ENCODE assay signal across 8 cellular contexts in the genomic region with DNA sequence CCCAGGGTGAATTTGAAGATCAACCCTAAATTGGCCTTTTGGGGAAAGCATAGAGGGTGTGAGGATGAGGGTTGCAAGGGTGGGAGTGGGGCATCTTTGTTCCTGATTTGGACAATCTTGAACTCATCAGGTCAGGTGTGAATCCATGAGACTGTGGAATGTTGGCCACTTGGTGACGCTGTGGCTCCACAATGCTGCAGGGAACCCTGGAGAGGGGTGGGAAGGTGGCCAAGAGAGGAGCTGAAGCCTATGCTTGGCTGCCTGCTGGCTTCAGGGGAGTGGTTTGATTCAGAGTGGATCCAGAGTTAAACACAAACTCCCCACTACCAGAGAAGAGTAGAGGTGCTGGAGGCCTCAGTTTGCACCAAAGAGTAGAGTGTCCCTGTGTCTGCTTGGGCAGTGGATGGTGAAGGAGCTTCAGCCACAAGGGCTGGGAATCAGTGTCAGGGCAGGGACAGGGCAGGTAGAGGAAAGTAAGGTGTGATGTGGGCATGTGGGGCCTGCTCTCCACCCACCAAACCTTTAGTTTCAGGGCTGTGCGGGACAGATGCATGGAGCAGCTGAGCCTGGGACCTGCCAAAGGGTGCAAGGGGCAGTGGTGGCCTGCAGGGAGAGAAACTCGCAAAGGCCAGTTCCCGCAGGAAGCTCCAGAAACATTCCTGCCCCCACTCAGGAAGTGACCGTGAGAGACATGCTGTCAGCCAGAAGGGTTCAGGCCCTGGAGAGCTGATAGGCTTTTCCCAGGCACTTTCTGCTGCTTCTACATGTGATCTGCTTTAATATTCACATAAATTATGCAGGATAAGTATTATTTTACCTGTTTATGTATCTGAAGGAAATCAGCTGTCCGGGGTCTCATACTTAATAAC.
DNase-seq lines count a peak whose midpoint lies in the region; ATAC-seq and TF ChIP-seq lines count a peak whose summit lies in the region.

No MANE protein-coding gene starts in this region.

- no peaks in the 10 kb centered on the region for H3K27me3 ChIP-seq in endodermal cell (ENCODE audit: control insufficient read depth, insufficient read depth, low read length, poor library complexity, severe bottlenecking)

- H3K36me3 Mint-ChIP-seq in endodermal cell (ENCODE audit: low read depth) = no peaks in the 10 kb centered on the region
- H3K36me3 Mint-ChIP-seq in Calu3 (ENCODE audit: insufficient read depth, unreplicated experiment) = no peaks in the 10 kb centered on the region

- intact Hi-C loops in Calu3 (cut with micrococcal nuclease; ENCODE audit: unreplicated experiment) = no loop called here

- no peaks in the 10 kb centered on the region for H3K36me3 ChIP-seq in endodermal cell (ENCODE audit: control insufficient read depth, insufficient read depth, low read length)

- peak; percentile 48 for ATAC-seq in stimulated activated naive CD8-positive, alpha-beta T cell treated with anti-CD3 and anti-CD28 coated beads, Interleukin-15, amount 100 ng/mL, for 72 hours
- no peak for ATAC-seq in GM21576 (IDR thresholded peaks at IDR 0.05; ENCODE audit: unreplicated experiment)
- ATAC-seq in HG03095 (IDR thresholded peaks at IDR 0.05; ENCODE audit: unreplicated experiment) = no peak

- TF ChIP-seq CTCF in endodermal cell (conservative IDR thresholded peaks at IDR 0.05) (peak; percentile 86), Calu3 (IDR thresholded peaks at IDR 0.05; ENCODE audit: unreplicated experiment) (no peak)

- H3K27ac Mint-ChIP-seq in endodermal cell (peak overlapping the region; percentile 74), Calu3 (ENCODE audit: unreplicated experiment) (no peak overlapping the region)
- peak overlapping the region in 1 of 2 donors; percentile 44 for H3K27ac Mint-ChIP-seq in stimulated activated naive CD8-positive, alpha-beta T cell treated with anti-CD3 and anti-CD28 coated beads, Interleukin-15, amount 100 ng/mL, for 72 hours

- WGBS in endodermal cell (ENCODE audit: insufficient coverage in 1 of 2, insufficient read length in 1 of 2), 2 experiments = 77 to 85% methylated on average over 4 to 6 of the region's 6 CpGs

- H3K4me1 Mint-ChIP-seq in endodermal cell (peaks cover 7% of the 10 kb centered on the region), Calu3 (ENCODE audit: low read depth, unreplicated experiment) (no peaks in the 10 kb centered on the region)
- peaks cover 24% of the 10 kb centered on the region for H3K4me1 Mint-ChIP-seq in stimulated activated naive CD8-positive, alpha-beta T cell treated with anti-CD3 and anti-CD28 coated beads, Interleukin-15, amount 100 ng/mL, for 72 hours

- H3K4me3 ChIP-seq in endodermal cell (ENCODE audit: low read length) = no peak overlapping the region

- peak; percentile 38 for DNase-seq in activated T-cell treated with anti-CD3 and anti-CD28 coated beads, Interleukin-2, amount 50 U/mL, for 1 hour
- DNase-seq in activated T-cell treated with anti-CD3 and anti-CD28 coated beads for 4 hours = no peak
- peak; percentile 93 for DNase-seq in NCI-H69 (lab: John Stamatoyannopoulos, UW)
- DNase-seq in endodermal cell = peak; percentile 95
- no peak for DNase-seq in stimulated activated naive CD8-positive, alpha-beta T cell treated with anti-CD3 and anti-CD28 coated beads, Interleukin-15, amount 100 ng/mL, for 72 hours
- no peak for DNase-seq in Calu3

- no peaks in the 10 kb centered on the region for H3K9me3 ChIP-seq in endodermal cell (ENCODE audit: control insufficient read depth, low read length)

- CTCF ChIA-PET in Calu3 (lab: Charles Lee) = no interaction called here

- H3K4me3 Mint-ChIP-seq in endodermal cell = no peak overlapping the region
- H3K4me3 Mint-ChIP-seq in stimulated activated naive CD8-positive, alpha-beta T cell treated with anti-CD3 and anti-CD28 coated beads, Interleukin-15, amount 100 ng/mL, for 72 hours = peak overlapping the region in 1 of 2 donors; percentile 2
- no peak overlapping the region for H3K4me3 Mint-ChIP-seq in Calu3 (ENCODE audit: low read depth, unreplicated experiment)

- H3K9ac ChIP-seq in endodermal cell (ENCODE audit: extremely low read depth, low read length, poor library complexity, severe bottlenecking) = no peak overlapping the region

- H3K27ac ChIP-seq in endodermal cell (ENCODE audit: low read depth, low read length) = no peak overlapping the region

- BruUV-seq in Calu3 (replicated peaks; lab: Mats Ljungman, UMichigan) = no TSS peak

- H3K4me1 ChIP-seq in endodermal cell (ENCODE audit: control insufficient read depth, insufficient read depth, low read length) = no peaks in the 10 kb centered on the region

- no peaks in the 10 kb centered on the region for H3K27me3 Mint-ChIP-seq in endodermal cell (ENCODE audit: insufficient read depth)
- H3K27me3 Mint-ChIP-seq in stimulated activated naive CD8-positive, alpha-beta T cell treated with anti-CD3 and anti-CD28 coated beads, Interleukin-15, amount 100 ng/mL, for 72 hours = peaks cover 28% of the 10 kb centered on the region
- peaks cover 71% of the 10 kb centered on the region for H3K27me3 Mint-ChIP-seq in Calu3 (ENCODE audit: unreplicated experiment)

- H3K9me3 Mint-ChIP-seq in endodermal cell (no peaks in the 10 kb centered on the region), Calu3 (ENCODE audit: low read depth, unreplicated experiment) (no peaks in the 10 kb centered on the region)
- H3K9me3 Mint-ChIP-seq in stimulated activated naive CD8-positive, alpha-beta T cell treated with anti-CD3 and anti-CD28 coated beads, Interleukin-15, amount 100 ng/mL, for 72 hours = no peaks in the 10 kb centered on the region

Comparison
In these comparisons a context has a peak if more than half of its experiments do, and no peak if none do; other contexts are left out.
1. DNase-seq: peak in activated T-cell treated with anti-CD3 and anti-CD28 coated beads, Interleukin-2, amount 50 U/mL, for 1 hour (single experiment), NCI-H69 (single experiment) and endodermal cell (single experiment); none in activated T-cell treated with anti-CD3 and anti-CD28 coated beads for 4 hours (single experiment), stimulated activated naive CD8-positive, alpha-beta T cell treated with anti-CD3 and anti-CD28 coated beads, Interleukin-15, amount 100 ng/mL, for 72 hours (0 of 2) and Calu3 (single experiment).